Comparison of ENCODE assay signal across 28 cellular contexts in genomic region chr2:233482616-233483015, GRCh38.
DNase-seq lines count a peak whose midpoint lies in the region; ATAC-seq, FAIRE-seq and TF ChIP-seq lines count a peak whose summit lies in the region.
"Had no signal": no experiment of that assay in that cellular context is flagged by ENCODE, and none has a peak within 500 bp of the region (broad histone marks: within the 10 kb centered on the region; RNA-seq: fewer than 3 reads in every experiment).

No MANE protein-coding gene starts in this region.

- no peaks in the 10 kb centered on the region for H3K9me1 ChIP-seq in keratinocyte (ENCODE audit: control insufficient read depth, extremely low read depth, insufficient read depth, low read length)

- peaks cover 15 to 21% of the 10 kb centered on the region in 2 experiments for H3K36me3 ChIP-seq in keratinocyte (ENCODE audit: control insufficient read depth in 2 of 2, extremely low read depth in 1 of 2, insufficient read depth in 2 of 2, low read length in 2 of 2)

- intact Hi-C loops in posterior vena cava (cut with DNase I), result no loop called here

- dilution Hi-C loops in keratinocyte (cut with MboI; ENCODE audit: extremely low pct_ligation_motif_present, low sequenced_read_pairs), result no loop called here

- no peaks in the 10 kb centered on the region for H3K27me3 ChIP-seq in keratinocyte (ENCODE audit: control insufficient read depth, extremely low read depth, insufficient read depth, low read length)
- H3K27me3 ChIP-seq: body of pancreas, esophagus muscularis mucosa, gastroesophageal sphincter, neutrophil had no signal

- H2AFZ ChIP-seq in keratinocyte (ENCODE audit: control insufficient read depth, low read length), result no peak overlapping the region

- DNase-seq in KBM-7 (peak; percentile 46), keratinocyte (ENCODE audit: low read depth, low spot score) (no peak), posterior vena cava (ENCODE audit: low spot score) (no peak), ureter (ENCODE audit: low spot score) (no peak)
- DNase-seq in stimulated activated CD8-positive, alpha-beta memory T cell treated with anti-CD3 and anti-CD28 coated beads, Interleukin-4, amount 100 ng/mL, for 48 hours, result peak; percentile 15
- no peak for DNase-seq in activated CD4-positive, alpha-beta T cell treated with anti-CD3 and anti-CD28 coated beads for 4 hours
- DNase-seq: activated CD4-positive, alpha-beta memory T cell treated with anti-CD3 and anti-CD28 coated beads for 36 hours; activated T-cell treated with anti-CD3 and anti-CD28 coated beads for 4 hours; body of pancreas; effector CD4-positive, alpha-beta T cell; IMR-90; kidney; mammary epithelial cell; NCI-H1105; NCI-H2029 treated with DMSO at 0.1 percent for 48 hours; NCI-H226; NCI-H774; small intestine; stimulated activated CD4-positive, alpha-beta T cell treated with anti-CD3 and anti-CD28 coated beads, Interleukin-1b, Interleukin-23, amount 100 ng/mL, for 48 hours had no signal

- in situ Hi-C loops in KBM-7 (cut with MboI; ENCODE audit: low pct_unique_long_range_greater_than_20kb, low sequenced_read_pairs), result no loop called here

- H3K4me3 ChIP-seq in keratinocyte (ENCODE audit: control insufficient read depth in 2 of 3, extremely low read depth in 1 of 3, insufficient read depth in 2 of 3, low read depth in 1 of 3, low read length in 3 of 3), result no peak overlapping the region
- H3K4me3 ChIP-seq: body of pancreas, esophagus muscularis mucosa, gastroesophageal sphincter had no signal

- no peak for FAIRE-seq in keratinocyte (lab: Jason Lieb, UNC)
- FAIRE-seq: D721Med, GM19239, kidney, small intestine had no signal

- TF ChIP-seq CTCF in VCaP (conservative IDR thresholded peaks at IDR 0.05) (no peak), keratinocyte (optimal IDR thresholded peaks at IDR 0.05 in 1 of 3, IDR thresholded peaks at IDR 0.05 in 1 of 3, conservative IDR thresholded peaks at IDR 0.05 in 1 of 3; ENCODE audit: extremely low read depth in 1 of 3, insufficient read depth in 2 of 3, low read length in 3 of 3) (no peak)

- no peak for ATAC-seq in HG03108 (IDR thresholded peaks at IDR 0.05; ENCODE audit: unreplicated experiment)
- ATAC-seq: body of pancreas, gastroesophageal sphincter, SK-N-SH treated with all-trans-retinoic acid at 6 μM for 48 hours, WTC11 had no signal

- no peaks in the 10 kb centered on the region for H3K79me2 ChIP-seq in keratinocyte (ENCODE audit: control insufficient read depth, insufficient read depth, low read length)

- peak overlapping the region; percentile 95 for H3K27ac ChIP-seq in VCaP
- peak overlapping the region; percentile 74 for H3K27ac ChIP-seq in keratinocyte (ENCODE audit: control insufficient read depth, insufficient read depth, low read length)
- H3K27ac ChIP-seq: body of pancreas, neutrophil had no signal

- H3K4me1 ChIP-seq in keratinocyte (ENCODE audit: control insufficient read depth, extremely low read depth, insufficient read depth, low read length), result peaks cover 51% of the 10 kb centered on the region

- H3K9me3 ChIP-seq in keratinocyte (ENCODE audit: control insufficient read depth, low read depth, low read length), result no peaks in the 10 kb centered on the region
- H3K9me3 ChIP-seq: body of pancreas, esophagus muscularis mucosa, gastroesophageal sphincter, neutrophil had no signal

- peak overlapping the region; percentile 63 for H3K9ac ChIP-seq in keratinocyte (ENCODE audit: control insufficient read depth, extremely low read depth, insufficient read depth, low read length)

- no peak overlapping the region for H3K4me2 ChIP-seq in keratinocyte (ENCODE audit: control insufficient read depth, extremely low read depth, insufficient read depth, low read depth, low read length)

- no peaks in the 10 kb centered on the region for H4K20me1 ChIP-seq in keratinocyte (ENCODE audit: control insufficient read depth, extremely low read depth, insufficient read depth, low read length)

Comparison
In these comparisons a context has a peak if more than half of its experiments do, and no peak if none do; other contexts are left out.
1. DNase-seq: peak in KBM-7 (single experiment) and stimulated activated CD8-positive, alpha-beta memory T cell treated with anti-CD3 and anti-CD28 coated beads, Interleukin-4, amount 100 ng/mL, for 48 hours (single experiment); none in keratinocyte (single experiment), posterior vena cava (single experiment), ureter (single experiment) and activated CD4-positive, alpha-beta T cell treated with anti-CD3 and anti-CD28 coated beads for 4 hours (0 of 2).